Comparison of ENCODE assay signal across 19 cellular contexts in the genomic region with DNA sequence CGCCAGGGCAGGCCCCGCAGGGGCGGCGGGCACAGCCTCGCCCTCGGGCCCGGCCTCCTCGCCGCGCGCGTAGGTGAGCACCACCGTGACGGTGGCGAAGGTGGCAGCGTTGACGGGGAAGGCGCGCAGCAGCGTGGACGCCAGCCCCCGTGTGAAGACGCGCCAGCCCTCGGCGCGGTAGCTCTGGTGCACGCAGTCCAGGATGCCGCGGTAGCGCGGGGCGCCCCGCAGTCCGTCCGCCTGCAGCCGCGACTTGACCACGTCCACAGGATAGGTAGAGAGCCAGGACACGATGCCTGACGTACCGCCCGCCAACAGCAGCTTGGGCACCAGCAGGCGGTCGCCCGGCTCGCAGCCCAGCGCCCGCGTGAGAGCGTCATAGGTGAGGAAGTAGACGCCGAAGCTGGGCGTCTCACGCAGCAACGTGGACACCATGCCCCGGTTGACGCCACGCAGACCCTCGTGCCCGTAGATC. TPM values are rescaled to one million over a fixed set of nuclear protein-coding genes. Genes with fewer than 3 reads are reported as not detected.
DNase-seq lines count a peak whose midpoint lies in the region; ATAC-seq and TF ChIP-seq lines count a peak whose summit lies in the region.
"Had no signal": no experiment of that assay in that cellular context is flagged by ENCODE, and none has a peak within 500 bp of the region (broad histone marks: within the 10 kb centered on the region; RNA-seq: fewer than 3 reads in every experiment).

No MANE protein-coding gene starts in this region.

- WGBS in SK-N-SH (ENCODE audit: low lambda C conversion rate) = 98% methylated on average over 53 of the region's 61 CpGs
- WGBS in aorta, 2 donors = 95 to 98% methylated on average over 58 to 61 of the region's 61 CpGs

- no peaks in the 10 kb centered on the region for H3F3A ChIP-seq in SK-N-SH (replicated peaks; ENCODE audit: insufficient read depth)

- no peak overlapping the region for H3K4me3 ChIP-seq in SK-N-SH (ENCODE audit: low read depth in 2 of 2, low read length in 1 of 2)
- no peak overlapping the region for H3K4me3 ChIP-seq in osteoblast (ENCODE audit: insufficient read depth, low read length)
- no peak overlapping the region for H3K4me3 ChIP-seq in aorta (ENCODE audit: low read length in 2 of 2)
- H3K4me3 ChIP-seq in colonic mucosa = no peak overlapping the region
- H3K4me3 ChIP-seq: HAP-1 had no signal

- DNase-seq in SK-N-SH = peak; percentile 26
- no peak for DNase-seq in stimulated activated naive CD8-positive, alpha-beta T cell treated with anti-CD3 and anti-CD28 coated beads, Interleukin-15, amount 100 ng/mL, for 72 hours
- DNase-seq in stimulated activated naive CD8-positive, alpha-beta T cell treated with anti-CD3 and anti-CD28 coated beads, Interleukin-15, Interleukin-2, amounts not matched to agents 100 U/mL and 50 U/mL, for 24 hours = no peak
- peak; percentile 58 for DNase-seq in osteoblast (ENCODE audit: insufficient read length, low spot score, missing footprints)
- DNase-seq in aorta = peak; percentile 31 to 61
- DNase-seq in colonic mucosa = no peak
- DNase-seq: MV-4-11, NCI-H146, NCI-H2081 treated with DMSO at 0.1 percent for 48 hours, NCI-H345, NCI-H526 treated with DMSO at 0.1 percent for 48 hours, OCI-M1, RPMI8226 had no signal

- TF ChIP-seq CTCF in SK-N-SH (IDR thresholded peaks at IDR 0.05) (no peak), osteoblast (IDR thresholded peaks at IDR 0.05; ENCODE audit: extremely low read depth, low read depth, low read length) (no peak), colonic mucosa (IDR thresholded peaks at IDR 0.05) (no peak)

- H2AFZ ChIP-seq in SK-N-SH (ENCODE audit: low read depth) = no peak overlapping the region
- H2AFZ ChIP-seq in osteoblast (ENCODE audit: low read length) = no peak overlapping the region

- H3K27ac ChIP-seq in SK-N-SH (ENCODE audit: low read depth in 2 of 2, low read length in 1 of 2) (no peak overlapping the region), osteoblast (ENCODE audit: low read depth, low read length) (no peak overlapping the region), aorta (ENCODE audit: low read depth in 1 of 2, low read length in 2 of 2) (no peak overlapping the region), colonic mucosa (no peak overlapping the region)
- H3K27ac ChIP-seq: 22Rv1, C4-2B had no signal

- H3K9ac ChIP-seq in SK-N-SH (no peak overlapping the region), colonic mucosa (ENCODE audit: low read depth in 2 of 2, low read length in 2 of 2) (no peak overlapping the region)

- peak overlapping the region in 1 of 2 donors; percentile 59 for H3K27ac Mint-ChIP-seq in stimulated activated naive CD8-positive, alpha-beta T cell treated with anti-CD3 and anti-CD28 coated beads, Interleukin-15, amount 100 ng/mL, for 72 hours

- H3K9me3 ChIP-seq in SK-N-SH (no peaks in the 10 kb centered on the region), osteoblast (ENCODE audit: low read depth, low read length) (no peaks in the 10 kb centered on the region), aorta (ENCODE audit: control insufficient read depth, low read length) (no peaks in the 10 kb centered on the region), colonic mucosa (no peaks in the 10 kb centered on the region)
- H3K9me3 ChIP-seq: HAP-1 had no signal

- peaks cover 4% of the 10 kb centered on the region for H3K4me1 Mint-ChIP-seq in stimulated activated naive CD8-positive, alpha-beta T cell treated with anti-CD3 and anti-CD28 coated beads, Interleukin-15, amount 100 ng/mL, for 72 hours

- CTCF ChIA-PET in SK-N-SH (lab: Yijun Ruan, JAX) = interaction anchor here (1.1 to 3.1 kb wide), 2 partner anchors 11 to 85 kb away, joined by 4 to 11 read pairs; no protein-coding TSS in a partner anchor

- peaks cover 1% of the 10 kb centered on the region; the same call in 1 of the 2 replicates for H3K79me2 ChIP-seq in SK-N-SH (ENCODE audit: insufficient read depth)
- no peaks in the 10 kb centered on the region for H3K79me2 ChIP-seq in osteoblast (ENCODE audit: insufficient read depth, low read length)

- no peak for TF ChIP-seq RAD21 in SK-N-SH (IDR thresholded peaks at IDR 0.05; ENCODE audit: low read length)

- TF ChIP-seq EP300 in SK-N-SH (IDR thresholded peaks at IDR 0.05; ENCODE audit: borderline replicate concordance in 1 of 2, low read depth in 1 of 2, low read length in 1 of 2) = no peak

- H4K20me1 ChIP-seq in SK-N-SH (ENCODE audit: insufficient read depth) = peaks cover 6% of the 10 kb centered on the region; the same call in 1 of the 2 replicates
- peaks cover 6% of the 10 kb centered on the region for H4K20me1 ChIP-seq in osteoblast (ENCODE audit: insufficient read depth, low read length)

- no peaks in the 10 kb centered on the region for H3K27me3 Mint-ChIP-seq in stimulated activated naive CD8-positive, alpha-beta T cell treated with anti-CD3 and anti-CD28 coated beads, Interleukin-15, amount 100 ng/mL, for 72 hours

- H3K4me1 ChIP-seq in SK-N-SH (ENCODE audit: control insufficient read depth in 1 of 2, insufficient read depth in 2 of 2, low read depth in 1 of 2, low read length in 1 of 2) (peaks cover 0 to 23% of the 10 kb centered on the region in 2 experiments; a peak in 1 of 4 replicates), osteoblast (ENCODE audit: insufficient read depth, low read length) (peaks cover 5% of the 10 kb centered on the region), aorta (ENCODE audit: control insufficient read depth in 1 of 2, insufficient read depth in 2 of 2, low read length in 2 of 2) (no peaks in the 10 kb centered on the region), colonic mucosa (no peaks in the 10 kb centered on the region)
- H3K4me1 ChIP-seq: HAP-1 had no signal

- no peak overlapping the region for H3K4me2 ChIP-seq in SK-N-SH
- no peak overlapping the region for H3K4me2 ChIP-seq in osteoblast (ENCODE audit: insufficient read depth, low read length)

- H3K4me3 Mint-ChIP-seq in stimulated activated naive CD8-positive, alpha-beta T cell treated with anti-CD3 and anti-CD28 coated beads, Interleukin-15, amount 100 ng/mL, for 72 hours = no peak overlapping the region
- H3K4me3 Mint-ChIP-seq: IgD-negative memory B cell had no signal

- intact Hi-C loops in aorta (cut with DNase I) = no loop called here
- intact Hi-C loops in colonic mucosa (cut with DNase I) = no loop called here

- ATAC-seq in SK-N-SH treated with all-trans-retinoic acid at 6 μM for 48 hours = no peak
- peak; percentile 51 for ATAC-seq in stimulated activated naive CD8-positive, alpha-beta T cell treated with anti-CD3 and anti-CD28 coated beads, Interleukin-15, amount 100 ng/mL, for 72 hours
- ATAC-seq in stimulated activated naive CD8-positive, alpha-beta T cell treated with anti-CD3 and anti-CD28 coated beads, Interleukin-15, Interleukin-2, amounts not matched to agents 100 U/mL and 50 U/mL, for 24 hours = no peak
- no peak for ATAC-seq in aorta (ENCODE audit: low FRiP score)
- ATAC-seq in GM18520 (IDR thresholded peaks at IDR 0.05; ENCODE audit: unreplicated experiment) = no peak

- H3K9me3 Mint-ChIP-seq in stimulated activated naive CD8-positive, alpha-beta T cell treated with anti-CD3 and anti-CD28 coated beads, Interleukin-15, amount 100 ng/mL, for 72 hours = no peaks in the 10 kb centered on the region
- H3K9me3 Mint-ChIP-seq: IgD-negative memory B cell had no signal

- POLR2A ChIA-PET in SK-N-SH (lab: Yijun Ruan, JAX) = no interaction called here

- H3K27me3 ChIP-seq in SK-N-SH (ENCODE audit: insufficient read depth) (no peaks in the 10 kb centered on the region), osteoblast (ENCODE audit: insufficient read depth, low read length) (no peaks in the 10 kb centered on the region), aorta (ENCODE audit: control insufficient read depth in 1 of 2, insufficient read depth in 2 of 2, low read length in 1 of 2) (no peaks in the 10 kb centered on the region), colonic mucosa (no peaks in the 10 kb centered on the region)

- H3K9me2 ChIP-seq in SK-N-SH = no peaks in the 10 kb centered on the region

- peaks cover 0 to 18% of the 10 kb centered on the region in 2 experiments for H3K36me3 ChIP-seq in SK-N-SH (replicated peaks in 1 of 2; ENCODE audit: control insufficient read depth in 1 of 2, insufficient read depth in 2 of 2, low read length in 1 of 2)
- H3K36me3 ChIP-seq in osteoblast (ENCODE audit: insufficient read depth, low read length) = no peaks in the 10 kb centered on the region
- H3K36me3 ChIP-seq in aorta (ENCODE audit: control insufficient read depth in 1 of 2, insufficient read depth in 2 of 2, low read length in 1 of 2) = peaks cover 0 to 2% of the 10 kb centered on the region in 2 donors
- H3K36me3 ChIP-seq in colonic mucosa = no peaks in the 10 kb centered on the region

TF ChIP-seq in SK-N-SH, 30 proteins besides CTCF, POLR2A, EP300 and RAD21 (continues in another document):
- TF ChIP-seq TEAD4 (IDR thresholded peaks at IDR 0.05; ENCODE audit: borderline replicate concordance, insufficient read depth) = no peak

TF ChIP-seq in SK-N-SH treated with all-trans-retinoic acid at 6 μM for 48 hours, 23 proteins besides CTCF, POLR2A, EP300 and RAD21 (continues in another document):
- TF ChIP-seq ZFP30 (CRISPR knock-in tag; IDR thresholded peaks at IDR 0.05) = no peak
- TF ChIP-seq OSR1 (CRISPR knock-in tag; IDR thresholded peaks at IDR 0.05) = no peak
- TF ChIP-seq RARB (CRISPR knock-in tag; IDR thresholded peaks at IDR 0.05) = no peak
- no peak for TF ChIP-seq TOX (CRISPR knock-in tag; IDR thresholded peaks at IDR 0.05; ENCODE audit: borderline replicate concordance)

RNA-seq across cellular contexts. Expression of a gene that starts 13.9 kb away (rescaled TPM):
- polyA plus RNA-seq in SK-N-SH (2012; rRNA removed) (66.9 and 84.6 TPM in 2 replicates), aorta (10 to 100 TPM in 1 of 2 donors, 1 to 10 TPM in 1; 3.9 to 56.6 TPM)
- polyA plus RNA-seq in SK-N-SH (2012; cell fraction: cytosol; rRNA removed) = 13.9 and 26.7 TPM in 2 replicates
- polyA plus RNA-seq in SK-N-SH (2012; cell fraction: nucleus; rRNA removed) = 442 and 628 TPM in 2 replicates
- total RNA-seq in osteoblast (11.8 and 19.9 TPM in 2 replicates), aorta (10 to 100 TPM; 38.1 to 45.9 TPM), colonic mucosa (10 to 100 TPM; 28.6 to 34.8 TPM)

RNA-seq across cellular contexts. Expression of a gene that starts 30.8 kb away (rescaled TPM):
- polyA plus RNA-seq in SK-N-SH (2012; rRNA removed) = not detected in 2 replicates
- not detected in 2 replicates for polyA plus RNA-seq in SK-N-SH (2012; cell fraction: cytosol; rRNA removed)
- 0.06 TPM in 1 of 2 replicates, not detected in the other for polyA plus RNA-seq in SK-N-SH (2012; cell fraction: nucleus; rRNA removed)
- total RNA-seq in osteoblast = not detected in 2 replicates
- total RNA-seq in aorta = not detected
- not detected for polyA plus RNA-seq in aorta
- total RNA-seq in colonic mucosa = not detected
- polyA plus RNA-seq: IgD-negative memory B cell had no signal

RNA-seq across cellular contexts. Expression of a gene that starts 53.4 kb away (rescaled TPM):
- polyA plus RNA-seq in SK-N-SH (2012; rRNA removed) (18.1 and 18.6 TPM in 2 replicates), aorta (10 to 100 TPM; 23.1 to 36.1 TPM)
- polyA plus RNA-seq in SK-N-SH (2012; cell fraction: cytosol; rRNA removed) = 23.4 and 25.2 TPM in 2 replicates
- polyA plus RNA-seq in SK-N-SH (2012; cell fraction: nucleus; rRNA removed) = 32.0 and 38.8 TPM in 2 replicates
- total RNA-seq in osteoblast (45.2 and 47.1 TPM in 2 replicates), aorta (10 to 100 TPM; 46.0 to 57.3 TPM), colonic mucosa (10 to 100 TPM; 73.2 to 90.4 TPM)

Comparison
In these comparisons a context has a peak if more than half of its experiments do, and no peak if none do; other contexts are left out.
1. DNase-seq: peak in SK-N-SH (single experiment), osteoblast (single experiment) and aorta (2 of 2); none in stimulated activated naive CD8-positive, alpha-beta T cell treated with anti-CD3 and anti-CD28 coated beads, Interleukin-15, amount 100 ng/mL, for 72 hours (0 of 2), stimulated activated naive CD8-positive, alpha-beta T cell treated with anti-CD3 and anti-CD28 coated beads, Interleukin-15, Interleukin-2, amounts not matched to agents 100 U/mL and 50 U/mL, for 24 hours (single experiment) and colonic mucosa (single experiment).